1 cellular context compared by ENCODE assay signal in genomic region chr18:48540329-48541025, GRCh38.
A peak's percentile ranks its signal among the peaks of the same experiment; 100 is the strongest.
TF ChIP-seq lines count a peak whose summit lies in the region.

No MANE protein-coding gene starts in this region.

TF ChIP-seq in HepG2, 621 proteins besides CTCF, POLR2A, EP300 and RAD21 (continued from another document and continues in another):
- peak; percentile 82 for TF ChIP-seq ZNF687 (CRISPR knock-in tag; IDR thresholded peaks at IDR 0.05)
- TF ChIP-seq KAT8 (CRISPR knock-in tag; IDR thresholded peaks at IDR 0.05) = no peak; the same call in 1 of the 2 replicates
- peak; percentile 81 for TF ChIP-seq MAX (IDR thresholded peaks at IDR 0.05)
- 0 out of 2 replicates have a peak, but pooled peaks have one; percentile 22 for TF ChIP-seq ZZZ3 (CRISPR knock-in tag; IDR thresholded peaks at IDR 0.05; ENCODE audit: borderline replicate concordance)
- TF ChIP-seq ELF1 (CRISPR knock-in tag; IDR thresholded peaks at IDR 0.05) = 0 out of 2 replicates have a peak, but pooled peaks have one; percentile 10
- no peak for TF ChIP-seq SNAI1 (CRISPR knock-in tag; IDR thresholded peaks at IDR 0.05; ENCODE audit: borderline replicate concordance)
- no peak for TF ChIP-seq TSC22D2 (CRISPR knock-in tag; IDR thresholded peaks at IDR 0.05; ENCODE audit: borderline replicate concordance)
- no peak for TF ChIP-seq TBP (CRISPR knock-in tag; IDR thresholded peaks at IDR 0.05)
- TF ChIP-seq ZBTB25 (CRISPR knock-in tag; IDR thresholded peaks at IDR 0.05) = no peak
- 0 out of 2 replicates have a peak, but pooled peaks have one; percentile 9 for TF ChIP-seq ZBTB7A (CRISPR knock-in tag; IDR thresholded peaks at IDR 0.05)
- TF ChIP-seq ZBED4 (CRISPR knock-in tag; IDR thresholded peaks at IDR 0.05; ENCODE audit: borderline replicate concordance) = no peak
- no peak for TF ChIP-seq SYNCRIP (IDR thresholded peaks at IDR 0.05; ENCODE audit: insufficient read depth, low read depth, low read length)
- TF ChIP-seq ZNF510 (CRISPR knock-in tag; IDR thresholded peaks at IDR 0.05; ENCODE audit: low read depth) = no peak
- no peak for TF ChIP-seq KDM6A (CRISPR knock-in tag; IDR thresholded peaks at IDR 0.05; ENCODE audit: low read depth)
- TF ChIP-seq SALL1 (CRISPR knock-in tag; IDR thresholded peaks at IDR 0.05) = peak; percentile 14; the same call in 1 of the 2 replicates
- TF ChIP-seq PHF21A (CRISPR knock-in tag; IDR thresholded peaks at IDR 0.05) = peak; percentile 21; the same call in 1 of the 2 replicates
- no peak for TF ChIP-seq SETDB1 (CRISPR knock-in tag; IDR thresholded peaks at IDR 0.05; ENCODE audit: borderline replicate concordance)
- peak; percentile 75; the same call in 1 of the 2 replicates for TF ChIP-seq ZBTB14 (CRISPR knock-in tag; IDR thresholded peaks at IDR 0.05)
- 0 out of 2 replicates have a peak, but pooled peaks have one; percentile 54 for TF ChIP-seq ZBTB46 (CRISPR knock-in tag; IDR thresholded peaks at IDR 0.05; ENCODE audit: borderline replicate concordance)
- TF ChIP-seq TERF1 (CRISPR knock-in tag; IDR thresholded peaks at IDR 0.05) = no peak
- TF ChIP-seq PRMT3 (CRISPR knock-in tag; IDR thresholded peaks at IDR 0.05; ENCODE audit: borderline replicate concordance, low read depth) = no peak
- no peak for TF ChIP-seq DNMT3B (CRISPR knock-in tag; conservative IDR thresholded peaks at IDR 0.05)
- no peak for TF ChIP-seq ATAD3A (CRISPR knock-in tag; IDR thresholded peaks at IDR 0.05)
- TF ChIP-seq ZNF574 (CRISPR knock-in tag; IDR thresholded peaks at IDR 0.05) = no peak; the same call in 1 of the 2 replicates
- TF ChIP-seq ZNF501 (CRISPR knock-in tag; IDR thresholded peaks at IDR 0.05) = no peak; the same call in 1 of the 2 replicates
- no peak for TF ChIP-seq ZBTB44 (CRISPR knock-in tag; IDR thresholded peaks at IDR 0.05)
- TF ChIP-seq MEIS1 (CRISPR knock-in tag; IDR thresholded peaks at IDR 0.05; ENCODE audit: borderline replicate concordance) = no peak
- TF ChIP-seq HOXA9 (CRISPR knock-in tag; IDR thresholded peaks at IDR 0.05; ENCODE audit: borderline replicate concordance) = peak; percentile 65; the same call in 1 of the 2 replicates
- no peak for TF ChIP-seq DDIT3 (CRISPR knock-in tag; IDR thresholded peaks at IDR 0.05)
- no peak for TF ChIP-seq FIP1L1 (IDR thresholded peaks at IDR 0.05; ENCODE audit: borderline replicate concordance, insufficient read depth, low read depth, low read length)
- TF ChIP-seq HMG20A (CRISPR knock-in tag; IDR thresholded peaks at IDR 0.05; ENCODE audit: borderline replicate concordance) = no peak
- TF ChIP-seq PHB2 (IDR thresholded peaks at IDR 0.05; ENCODE audit: partially characterized antibody) = no peak
- peak; percentile 83; the same call in 1 of the 2 replicates for TF ChIP-seq ZNF788 (CRISPR knock-in tag; IDR thresholded peaks at IDR 0.05; ENCODE audit: borderline replicate concordance)
- TF ChIP-seq THAP11 (CRISPR knock-in tag; IDR thresholded peaks at IDR 0.05) = peak; percentile 81
- TF ChIP-seq SMAD1 (CRISPR knock-in tag; IDR thresholded peaks at IDR 0.05; ENCODE audit: borderline replicate concordance, low read depth) = no peak; the same call in 1 of the 2 replicates
- TF ChIP-seq ZNF251 (CRISPR knock-in tag; IDR thresholded peaks at IDR 0.05) = 0 out of 2 replicates have a peak, but pooled peaks have one; percentile 75
- TF ChIP-seq TMF1 (CRISPR knock-in tag; IDR thresholded peaks at IDR 0.05; ENCODE audit: low read depth) = no peak
- no peak; the same call in 1 of the 2 replicates for TF ChIP-seq MED13 (CRISPR knock-in tag; IDR thresholded peaks at IDR 0.05)
- no peak for TF ChIP-seq ZNF703 (CRISPR knock-in tag; IDR thresholded peaks at IDR 0.05; ENCODE audit: borderline replicate concordance)
- TF ChIP-seq HNRNPL (IDR thresholded peaks at IDR 0.05; ENCODE audit: low read depth, low read length) = no peak; the same call in 1 of the 2 replicates
- TF ChIP-seq ZNF549 (CRISPR knock-in tag; IDR thresholded peaks at IDR 0.05) = no peak
- no peak for TF ChIP-seq ZNF557 (CRISPR knock-in tag; IDR thresholded peaks at IDR 0.05)
- 0 out of 2 replicates have a peak, but pooled peaks have one; percentile 27 for TF ChIP-seq MXD3 (CRISPR knock-in tag; IDR thresholded peaks at IDR 0.05)
- 0 out of 2 replicates have a peak, but pooled peaks have one; percentile 22 for TF ChIP-seq RNF2 (conservative IDR thresholded peaks at IDR 0.05; ENCODE audit: low read depth)
